ENCODE assay signal across 23 cellular contexts in genomic region chr4:77349796-77350195, GRCh38.
DNase-seq lines count a peak whose midpoint lies in the region; ATAC-seq, FAIRE-seq and TF ChIP-seq lines count a peak whose summit lies in the region.
"Had no signal": no experiment of that assay in that cellular context is flagged by ENCODE, and none has a peak within 500 bp of the region (broad histone marks: within the 10 kb centered on the region; RNA-seq: fewer than 3 reads in every experiment).

No MANE protein-coding gene starts in this region.

- WGBS in testis, 2 donors: 69 to 82% methylated on average over 1 of the region's 1 CpG

- no peaks in the 10 kb centered on the region for H3K36me3 Mint-ChIP-seq in HFFc6 (ENCODE audit: low read depth)
- H3K36me3 Mint-ChIP-seq in T-helper 17 cell (ENCODE audit: low read depth): peaks cover 2% of the 10 kb centered on the region
- H3K36me3 Mint-ChIP-seq: activated naive CD8-positive, alpha-beta T cell treated with anti-CD3 and anti-CD28 coated beads, Interleukin-2, amount 10 ng/mL, durations not matched to agents 7 days and 5 days; brain had no signal

- H3K9me3 Mint-ChIP-seq in HFFc6: no peaks in the 10 kb centered on the region
- H3K9me3 Mint-ChIP-seq: activated naive CD8-positive, alpha-beta T cell treated with anti-CD3 and anti-CD28 coated beads, Interleukin-2, amount 10 ng/mL, durations not matched to agents 7 days and 5 days; activated T-helper 17 cell treated with anti-CD3 and anti-CD28 coated beads, Interleukin-2, amount 50 U/mL, for 72 hours; brain; endodermal cell had no signal

- no peaks in the 10 kb centered on the region for H3K27me3 ChIP-seq in testis
- H3K27me3 ChIP-seq: colonic mucosa, hepatocyte, spleen, upper lobe of right lung had no signal

- H3K4me1 ChIP-seq in testis: no peaks in the 10 kb centered on the region
- H3K4me1 ChIP-seq: colonic mucosa, lower lobe of right lung, spleen, upper lobe of right lung had no signal

- TF ChIP-seq POLR2A in testis (IDR thresholded peaks at IDR 0.05): no peak

- TF ChIP-seq CTCF in HFFc6 (IDR thresholded peaks at IDR 0.05): no peak
- no peak for TF ChIP-seq CTCF in foreskin fibroblast (IDR thresholded peaks at IDR 0.05; ENCODE audit: low read depth, low read length)
- TF ChIP-seq CTCF in testis (IDR thresholded peaks at IDR 0.05): no peak

- intact Hi-C loops in testis (cut with DNase I; ENCODE audit: low total_unique reads): no loop called here

- H3K9me3 ChIP-seq in T-helper 17 cell (ENCODE audit: control insufficient read depth, low read length, poor library complexity, severe bottlenecking): no peaks in the 10 kb centered on the region
- no peaks in the 10 kb centered on the region for H3K9me3 ChIP-seq in testis
- H3K9me3 ChIP-seq: colonic mucosa, lower lobe of right lung, spleen, upper lobe of right lung had no signal

- H3K36me3 ChIP-seq in testis (ENCODE audit: low read depth, missing control alignments): no peaks in the 10 kb centered on the region
- H3K36me3 ChIP-seq: colonic mucosa, lower lobe of right lung, spleen, upper lobe of right lung had no signal

- DNase-seq in DMS153 treated with DMSO at 0.1 percent for 48 hours (lab: John Stamatoyannopoulos, UW; ENCODE audit: unreplicated experiment) (peak; percentile 43), HFFc6 (peak; percentile 79), RCC 7860 (ENCODE audit: low spot score) (peak; percentile 60), foreskin fibroblast (peak; percentile 42 to 70), T-helper 17 cell (no peak), testis (no peak)
- no peak for DNase-seq in stimulated activated CD4-positive, alpha-beta T cell treated with anti-CD3 and anti-CD28 coated beads, Interleukin-1b, Interleukin-23, amount 100 ng/mL, for 48 hours
- DNase-seq: activated CD4-positive, alpha-beta T cell treated with anti-CD3 and anti-CD28 coated beads for 4 hours; activated naive CD8-positive, alpha-beta T cell treated with anti-CD3 and anti-CD28 coated beads, Interleukin-2, amount 10 ng/mL, durations not matched to agents 7 days and 5 days; AML-193; colonic mucosa; endodermal cell; lower lobe of right lung; NCI-H226; spleen; upper lobe of right lung had no signal

- H3K27ac ChIP-seq in testis: no peak overlapping the region
- H3K27ac ChIP-seq: colonic mucosa, hepatocyte, lower lobe of right lung, spleen, upper lobe of right lung had no signal

- H3K4me3 Mint-ChIP-seq in HFFc6 (no peak overlapping the region), T-helper 17 cell (no peak overlapping the region)
- H3K4me3 Mint-ChIP-seq: activated naive CD8-positive, alpha-beta T cell treated with anti-CD3 and anti-CD28 coated beads, Interleukin-2, amount 10 ng/mL, durations not matched to agents 7 days and 5 days; activated T-helper 17 cell treated with anti-CD3 and anti-CD28 coated beads, Interleukin-2, amount 50 U/mL, for 72 hours; brain; endodermal cell had no signal

- H3K27me3 Mint-ChIP-seq in HFFc6 (ENCODE audit: insufficient read depth) (peaks cover 8% of the 10 kb centered on the region), T-helper 17 cell (peaks cover 11% of the 10 kb centered on the region)
- H3K27me3 Mint-ChIP-seq: brain had no signal

- H3K27ac Mint-ChIP-seq in HFFc6 (peak overlapping the region; percentile 28; the same call in 1 of the 2 replicates), T-helper 17 cell (no peak overlapping the region)
- H3K27ac Mint-ChIP-seq: activated naive CD8-positive, alpha-beta T cell treated with anti-CD3 and anti-CD28 coated beads, Interleukin-2, amount 10 ng/mL, durations not matched to agents 7 days and 5 days; activated T-helper 17 cell treated with anti-CD3 and anti-CD28 coated beads, Interleukin-2, amount 50 U/mL, for 72 hours; brain; endodermal cell had no signal

- ATAC-seq in T-helper 17 cell: no peak
- ATAC-seq in HG02938 (IDR thresholded peaks at IDR 0.05; ENCODE audit: unreplicated experiment): no peak
- ATAC-seq: activated T-helper 17 cell treated with anti-CD3 and anti-CD28 coated beads, Interleukin-2, amount 50 U/mL, for 72 hours; HepG2; lower lobe of right lung; Right ventricle myocardium inferior; upper lobe of right lung had no signal

- H3K4me3 ChIP-seq in foreskin fibroblast (ENCODE audit: low read depth in 1 of 2, low read length in 2 of 2): no peak overlapping the region
- no peak overlapping the region for H3K4me3 ChIP-seq in testis
- H3K4me3 ChIP-seq: colonic mucosa, hepatocyte, lower lobe of right lung, spleen, upper lobe of right lung had no signal

- H3K4me1 Mint-ChIP-seq in HFFc6 (ENCODE audit: low read depth) (peaks cover 36% of the 10 kb centered on the region), T-helper 17 cell (no peaks in the 10 kb centered on the region)
- H3K4me1 Mint-ChIP-seq: activated naive CD8-positive, alpha-beta T cell treated with anti-CD3 and anti-CD28 coated beads, Interleukin-2, amount 10 ng/mL, durations not matched to agents 7 days and 5 days; activated T-helper 17 cell treated with anti-CD3 and anti-CD28 coated beads, Interleukin-2, amount 50 U/mL, for 72 hours; brain; endodermal cell had no signal

- peak; percentile 2 for FAIRE-seq in RCC 7860 (lab: Jason Lieb, UNC)
- FAIRE-seq: HepG2, TTC549 had no signal

Comparison
In these comparisons a context has a peak if more than half of its experiments do, and no peak if none do; other contexts are left out.
1. DNase-seq: peak in DMS153 treated with DMSO at 0.1 percent for 48 hours (single experiment), HFFc6 (single experiment), RCC 7860 (single experiment) and foreskin fibroblast (2 of 2); none in T-helper 17 cell (0 of 3), testis (single experiment) and stimulated activated CD4-positive, alpha-beta T cell treated with anti-CD3 and anti-CD28 coated beads, Interleukin-1b, Interleukin-23, amount 100 ng/mL, for 48 hours (single experiment).